ENCODE assay signal across 14 cellular contexts in the genomic region with DNA sequence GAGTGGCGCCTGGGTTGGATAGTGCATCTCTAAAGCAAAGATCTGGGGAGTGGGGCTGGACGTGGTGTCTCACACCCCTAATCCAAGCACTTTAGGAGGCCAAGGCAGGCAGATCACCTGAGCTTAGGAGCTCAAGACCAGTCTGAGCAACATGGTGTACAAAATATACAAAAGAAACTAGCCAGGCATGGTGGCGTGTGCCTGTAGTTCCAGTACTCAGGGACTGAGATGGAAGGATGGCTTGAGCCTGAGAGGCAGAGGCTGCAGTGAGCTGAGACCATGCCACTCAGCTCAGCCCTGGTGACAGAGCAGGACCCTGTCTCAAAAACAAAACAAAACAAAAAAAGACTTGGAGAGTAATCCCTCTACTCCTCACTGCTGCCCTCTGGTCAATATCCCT.
DNase-seq lines count a peak whose midpoint lies in the region; ATAC-seq and TF ChIP-seq lines count a peak whose summit lies in the region.
"Had no signal": no experiment of that assay in that cellular context is flagged by ENCODE, and none has a peak within 500 bp of the region (broad histone marks: within the 10 kb centered on the region; RNA-seq: fewer than 3 reads in every experiment).

No MANE protein-coding gene starts in this region.

- H3K9me3 ChIP-seq in hepatocyte (ENCODE audit: low read depth) (no peaks in the 10 kb centered on the region), prostate gland (no peaks in the 10 kb centered on the region), thyroid gland (no peaks in the 10 kb centered on the region), A673 (ENCODE audit: low read depth, low read length, poor library complexity, severe bottlenecking) (no peaks in the 10 kb centered on the region)

- TF ChIP-seq POLR2A in prostate gland (IDR thresholded peaks at IDR 0.05) (no peak), thyroid gland (IDR thresholded peaks at IDR 0.05) (no peak)

- peak overlapping the region; percentile 70 for H3K27ac ChIP-seq in VCaP
- H3K27ac ChIP-seq in hepatocyte: peak overlapping the region; percentile 44
- H3K27ac ChIP-seq in prostate gland: peak overlapping the region; percentile 62 to 75
- peak overlapping the region in 1 of 3 donors; percentile 50 for H3K27ac ChIP-seq in thyroid gland
- no peak overlapping the region for H3K27ac ChIP-seq in A673 (ENCODE audit: low read depth, low read length, poor library complexity, severe bottlenecking)
- H3K27ac ChIP-seq: KMS-11 had no signal

- H3K27me3 ChIP-seq in hepatocyte (no peaks in the 10 kb centered on the region), prostate gland (replicated peaks; ENCODE audit: insufficient read depth) (no peaks in the 10 kb centered on the region), thyroid gland (no peaks in the 10 kb centered on the region), A673 (replicated peaks; ENCODE audit: insufficient read depth, low read depth, low read length, poor library complexity) (no peaks in the 10 kb centered on the region)

- H3K36me3 ChIP-seq in hepatocyte (replicated peaks; ENCODE audit: insufficient read depth, low read depth) (peaks cover under 1% of the 10 kb centered on the region), prostate gland (peaks cover 0 to 3% of the 10 kb centered on the region in 2 donors), thyroid gland (peaks cover 9 to 13% of the 10 kb centered on the region in 2 donors), A673 (ENCODE audit: insufficient read depth, low read length, poor library complexity, severe bottlenecking) (peaks cover 8% of the 10 kb centered on the region)

- TF ChIP-seq CTCF in VCaP (conservative IDR thresholded peaks at IDR 0.05) (no peak), hepatocyte (IDR thresholded peaks at IDR 0.05; ENCODE audit: poor library complexity) (no peak), prostate gland (IDR thresholded peaks at IDR 0.05) (no peak), thyroid gland (IDR thresholded peaks at IDR 0.05) (no peak), A673 (conservative IDR thresholded peaks at IDR 0.05; ENCODE audit: low read depth, low read length) (no peak)

- ATAC-seq in GM19452 (IDR thresholded peaks at IDR 0.05; ENCODE audit: unreplicated experiment): no peak
- ATAC-seq in HG02678 (IDR thresholded peaks at IDR 0.05; ENCODE audit: unreplicated experiment): no peak

- no peaks in the 10 kb centered on the region for H3K9me2 ChIP-seq in hepatocyte (replicated peaks; ENCODE audit: insufficient read depth)

- H3K4me1 ChIP-seq in hepatocyte (ENCODE audit: insufficient read depth) (peaks cover 26% of the 10 kb centered on the region), prostate gland (replicated peaks) (peaks cover 32% of the 10 kb centered on the region), thyroid gland (peaks cover 32 to 33% of the 10 kb centered on the region in 2 donors), A673 (ENCODE audit: insufficient read depth, low read length, poor library complexity, severe bottlenecking) (no peaks in the 10 kb centered on the region)

- CTCF ChIA-PET in A673 (lab: Charles Lee): no interaction called here

- H3K4me3 ChIP-seq in hepatocyte (no peak overlapping the region), prostate gland (no peak overlapping the region), thyroid gland (replicated peaks in 1 of 3) (no peak overlapping the region), A673 (ENCODE audit: low read depth, low read length, poor library complexity, severe bottlenecking) (no peak overlapping the region)

- no TSS peak for BruUV-seq in A673 (replicated peaks; lab: Mats Ljungman, UMichigan)

- H3K79me2 ChIP-seq in hepatocyte: peaks cover 82% of the 10 kb centered on the region

- WGBS in hepatocyte (ENCODE audit: low lambda C conversion rate, missing lambda C conversion rate): 94% methylated on average over 3 of the region's 3 CpGs
- WGBS in prostate gland: 89% methylated on average over 3 of the region's 3 CpGs
- 63 to 79% methylated on average over 3 of the region's 3 CpGs for WGBS in thyroid gland, 2 donors

- H4K20me1 ChIP-seq in hepatocyte (ENCODE audit: insufficient read depth, poor library complexity, severe bottlenecking): no peaks in the 10 kb centered on the region

- POLR2A ChIA-PET in A673 (lab: Charles Lee; ENCODE audit: low non-redundant PET): interaction anchor here (0.6 kb wide), 1 partner anchor 75 kb away, joined by 7 read pairs; no protein-coding TSS in a partner anchor

- DNase-seq in hepatocyte (ENCODE audit: low spot score) (no peak), prostate gland (ENCODE audit: low spot score) (no peak), thyroid gland (peak; percentile 64 to 67), NCI-H2196 treated with DMSO at 0.1 percent for 48 hours (lab: John Stamatoyannopoulos, UW; ENCODE audit: unreplicated experiment) (no peak), A673 (ENCODE audit: low spot score) (no peak)
- DNase-seq: CD4-positive, alpha-beta memory T cell; NCI-H1092; NCI-H2107; NCI-H345; NCI-H69 had no signal

- H3K4me2 ChIP-seq in hepatocyte: no peak overlapping the region
- H3K4me2 ChIP-seq: KMS-11 had no signal

- intact Hi-C loops in prostate gland (cut with DNase I): loop anchor here (5.0 kb wide), 1 partner anchor 35 kb away; no protein-coding TSS in a partner anchor
- intact Hi-C loops in thyroid gland (cut with DNase I): no loop called here
- intact Hi-C loops in A673 (cut with micrococcal nuclease; ENCODE audit: unreplicated experiment): no loop called here

- no peak overlapping the region for H2AFZ ChIP-seq in hepatocyte

Comparison
In these comparisons a context has a peak if more than half of its experiments do, and no peak if none do; other contexts are left out.
1. DNase-seq: peak in thyroid gland (2 of 2); none in hepatocyte (single experiment), prostate gland (single experiment), NCI-H2196 treated with DMSO at 0.1 percent for 48 hours (single experiment) and A673 (single experiment).